20 cellular contexts compared by ENCODE assay signal in the genomic region with DNA sequence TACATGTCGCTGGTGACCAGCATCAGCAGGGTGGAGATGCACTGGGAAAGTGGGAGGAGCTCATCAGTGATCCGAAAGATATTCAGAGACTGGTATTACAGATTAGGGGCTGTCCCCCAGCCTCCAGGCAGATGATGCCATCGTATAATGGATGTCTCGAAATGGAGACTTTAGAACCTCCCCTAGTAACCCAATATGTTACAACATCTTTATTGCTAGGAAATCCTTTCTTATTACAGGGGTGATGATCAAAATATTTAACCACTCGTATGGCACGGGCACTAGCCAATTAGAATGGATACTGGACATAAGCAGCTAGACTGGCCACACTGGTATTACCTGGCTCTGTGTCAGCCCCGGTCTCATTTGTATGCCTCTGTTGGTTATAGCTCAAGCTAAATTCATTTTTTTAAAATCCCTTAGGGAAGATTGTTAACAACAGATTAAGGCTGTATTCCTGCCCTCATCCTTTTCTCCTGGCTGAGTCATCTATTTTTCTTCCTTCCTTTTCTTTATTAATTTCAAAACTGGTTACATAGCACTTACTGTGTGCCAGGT. TPM values are rescaled to one million over a fixed set of nuclear protein-coding genes. Genes with fewer than 3 reads are reported as not detected.
DNase-seq lines count a peak whose midpoint lies in the region; ATAC-seq, FAIRE-seq and TF ChIP-seq lines count a peak whose summit lies in the region.
"Had no signal": no experiment of that assay in that cellular context is flagged by ENCODE, and none has a peak within 500 bp of the region (broad histone marks: within the 10 kb centered on the region; RNA-seq: fewer than 3 reads in every experiment).

No MANE protein-coding gene starts in this region.

- FAIRE-seq in keratinocyte (lab: Jason Lieb, UNC), result peak; percentile 69

- no peak for ATAC-seq in SK-N-SH treated with all-trans-retinoic acid at 6 μM for 48 hours
- ATAC-seq in GM19463 (IDR thresholded peaks at IDR 0.05; ENCODE audit: unreplicated experiment), result no peak
- no peak for ATAC-seq in GM19397 (IDR thresholded peaks at IDR 0.05; ENCODE audit: unreplicated experiment)
- ATAC-seq: CD8-positive, alpha-beta T cell had no signal

- no peaks in the 10 kb centered on the region for H3K36me3 ChIP-seq in SK-N-SH (replicated peaks in 1 of 2; ENCODE audit: control insufficient read depth in 1 of 2, insufficient read depth in 2 of 2, low read length in 1 of 2)
- H3K36me3 ChIP-seq in keratinocyte (ENCODE audit: control insufficient read depth in 2 of 2, extremely low read depth in 1 of 2, insufficient read depth in 2 of 2, low read length in 2 of 2), result peaks cover 6 to 12% of the 10 kb centered on the region in 2 experiments
- peaks cover 4% of the 10 kb centered on the region for H3K36me3 ChIP-seq in mesendoderm (ENCODE audit: control insufficient read depth, insufficient read depth, low read length)
- no peaks in the 10 kb centered on the region for H3K36me3 ChIP-seq in SJCRH30
- H3K36me3 ChIP-seq: BE2C had no signal

- no peak overlapping the region for H4K8ac ChIP-seq in mesendoderm (ENCODE audit: low read depth, low read length)

- no peaks in the 10 kb centered on the region for H3K9me3 ChIP-seq in SK-N-SH
- H3K9me3 ChIP-seq in keratinocyte (ENCODE audit: control insufficient read depth, low read depth, low read length), result no peaks in the 10 kb centered on the region
- no peaks in the 10 kb centered on the region for H3K9me3 ChIP-seq in SJCRH30 (replicated peaks)
- H3K9me3 ChIP-seq: BE2C had no signal

- no peak overlapping the region for H3K56ac ChIP-seq in mesendoderm (ENCODE audit: low read length)

- no peak overlapping the region for H2AK5ac ChIP-seq in mesendoderm (ENCODE audit: low read length)

- H3K9me1 ChIP-seq in keratinocyte (ENCODE audit: control insufficient read depth, extremely low read depth, insufficient read depth, low read length), result no peaks in the 10 kb centered on the region

- no peak overlapping the region for H3K23ac ChIP-seq in mesendoderm (ENCODE audit: low read length)

- TF ChIP-seq CTCF in SK-N-SH (IDR thresholded peaks at IDR 0.05) (no peak), keratinocyte (optimal IDR thresholded peaks at IDR 0.05 in 1 of 3, IDR thresholded peaks at IDR 0.05 in 1 of 3, conservative IDR thresholded peaks at IDR 0.05 in 1 of 3; ENCODE audit: extremely low read depth in 1 of 3, insufficient read depth in 2 of 3, low read length in 3 of 3) (no peak)

- WGBS in SK-N-SH (ENCODE audit: low lambda C conversion rate), result 30% methylated on average over 7 of the region's 7 CpGs
- WGBS in mesendoderm (ENCODE audit: extremely low coverage, insufficient coverage, low lambda C conversion rate), result no CpG with 5 or more reads among the region's 7 CpGs

- no peak overlapping the region for H4K5ac ChIP-seq in mesendoderm (ENCODE audit: low read length)

- no peak overlapping the region for H3K4me2 ChIP-seq in SK-N-SH
- peak overlapping the region; percentile 29 for H3K4me2 ChIP-seq in keratinocyte (ENCODE audit: control insufficient read depth, extremely low read depth, insufficient read depth, low read depth, low read length)
- H3K4me2 ChIP-seq in mesendoderm (ENCODE audit: low read length), result no peak overlapping the region

- H4K20me1 ChIP-seq in SK-N-SH (ENCODE audit: insufficient read depth) (no peaks in the 10 kb centered on the region), keratinocyte (ENCODE audit: control insufficient read depth, extremely low read depth, insufficient read depth, low read length) (no peaks in the 10 kb centered on the region)

- H3K4me1 ChIP-seq in SK-N-SH (ENCODE audit: control insufficient read depth in 1 of 2, insufficient read depth in 2 of 2, low read depth in 1 of 2, low read length in 1 of 2) (no peaks in the 10 kb centered on the region), keratinocyte (ENCODE audit: control insufficient read depth, extremely low read depth, insufficient read depth, low read length) (peaks cover 23% of the 10 kb centered on the region), mesendoderm (ENCODE audit: control insufficient read depth, low read depth, low read length) (no peaks in the 10 kb centered on the region), SJCRH30 (no peaks in the 10 kb centered on the region)

- H2BK120ac ChIP-seq in mesendoderm (ENCODE audit: low read depth, low read length), result no peak overlapping the region

- no peak overlapping the region for H2BK15ac ChIP-seq in mesendoderm (replicated peaks; ENCODE audit: low read depth)

- peaks cover 6% of the 10 kb centered on the region; the same call in 1 of the 2 replicates for H3K27me3 ChIP-seq in SK-N-SH (ENCODE audit: insufficient read depth)
- no peaks in the 10 kb centered on the region for H3K27me3 ChIP-seq in keratinocyte (ENCODE audit: control insufficient read depth, extremely low read depth, insufficient read depth, low read length)
- no peaks in the 10 kb centered on the region for H3K27me3 ChIP-seq in mesendoderm (ENCODE audit: insufficient read depth, low read length, poor library complexity)
- peaks cover 21% of the 10 kb centered on the region for H3K27me3 ChIP-seq in SJCRH30

- no peak overlapping the region for H3K18ac ChIP-seq in mesendoderm (ENCODE audit: low read length)

- POLR2A ChIA-PET in SK-N-SH (lab: Yijun Ruan, JAX), result no interaction called here

- no peak overlapping the region for H3K4ac ChIP-seq in mesendoderm (ENCODE audit: low read depth, low read length)

- no peaks in the 10 kb centered on the region for H3K9me2 ChIP-seq in SK-N-SH

- H3K9ac ChIP-seq in SK-N-SH, result no peak overlapping the region
- no peak overlapping the region for H3K9ac ChIP-seq in keratinocyte (ENCODE audit: control insufficient read depth, extremely low read depth, insufficient read depth, low read length)
- no peak overlapping the region for H3K9ac ChIP-seq in mesendoderm (ENCODE audit: low read length)

- no peaks in the 10 kb centered on the region for H3K79me1 ChIP-seq in mesendoderm (ENCODE audit: low read length)

- H2AFZ ChIP-seq in SK-N-SH (ENCODE audit: low read depth), result peak overlapping the region; percentile 20; the same call in 1 of the 2 replicates
- H2AFZ ChIP-seq in keratinocyte (ENCODE audit: control insufficient read depth, low read length), result peak overlapping the region; percentile 37

- H3K4me3 ChIP-seq in SK-N-SH (ENCODE audit: low read depth in 2 of 2, low read length in 1 of 2), result no peak overlapping the region
- H3K4me3 ChIP-seq in keratinocyte (ENCODE audit: control insufficient read depth in 2 of 3, extremely low read depth in 1 of 3, insufficient read depth in 2 of 3, low read depth in 1 of 3, low read length in 3 of 3), result no peak overlapping the region
- no peak overlapping the region for H3K4me3 ChIP-seq in mesendoderm (ENCODE audit: low read length)
- H3K4me3 ChIP-seq in SJCRH30, result no peak overlapping the region

- no peak overlapping the region for H3K27ac ChIP-seq in SK-N-SH (ENCODE audit: low read depth in 2 of 2, low read length in 1 of 2)
- H3K27ac ChIP-seq in caudate nucleus (ENCODE audit: low read depth, low read length), result peak overlapping the region; percentile 11
- H3K27ac ChIP-seq in keratinocyte (ENCODE audit: control insufficient read depth, insufficient read depth, low read length), result peak overlapping the region; percentile 55
- H3K27ac ChIP-seq in mesendoderm (ENCODE audit: low read depth, low read length), result no peak overlapping the region
- H3K27ac ChIP-seq in SJCRH30, result no peak overlapping the region
- H3K27ac ChIP-seq: RWPE1 had no signal

- no peaks in the 10 kb centered on the region for H3F3A ChIP-seq in SK-N-SH (replicated peaks; ENCODE audit: insufficient read depth)

- no peak for TF ChIP-seq EP300 in SK-N-SH (IDR thresholded peaks at IDR 0.05; ENCODE audit: borderline replicate concordance in 1 of 2, low read depth in 1 of 2, low read length in 1 of 2)

- H2BK5ac ChIP-seq in mesendoderm (ENCODE audit: low read length), result no peak overlapping the region

- DNase-seq in SK-N-SH (no peak), caudate nucleus (lab: John Stamatoyannopoulos, UW) (no peak), keratinocyte (ENCODE audit: low read depth, low spot score) (no peak), mesendoderm (no peak), SJCRH30 (no peak)
- DNase-seq: 8988T; BE2C; CD8-positive, alpha-beta T cell; HCEC 1CT; NCI-H1048; NCI-H1436 treated with DMSO at 0.1 percent for 48 hours; NCI-H2029 treated with DMSO at 0.1 percent for 48 hours; NCI-H2171 treated with DMSO at 0.1 percent for 48 hours; NCI-H446 treated with DMSO at 0.1 percent for 48 hours; NK-92 treated with Interleukin-12 subunit alpha and Interleukin-12 subunit beta, amount 100 ng/mL, for 24 hours had no signal

- CTCF ChIA-PET in SK-N-SH (lab: Yijun Ruan, JAX), result interaction anchor here (0.5 to 2.7 kb wide), 5 partner anchors 9 to 277 kb away, joined by 3 to 26 read pairs (median 4); no protein-coding TSS in a partner anchor

- TF ChIP-seq RAD21 in SK-N-SH (IDR thresholded peaks at IDR 0.05; ENCODE audit: low read length), result no peak

- no peaks in the 10 kb centered on the region for H3K79me2 ChIP-seq in SK-N-SH (ENCODE audit: insufficient read depth)
- H3K79me2 ChIP-seq in keratinocyte (ENCODE audit: control insufficient read depth, insufficient read depth, low read length), result no peaks in the 10 kb centered on the region
- no peaks in the 10 kb centered on the region for H3K79me2 ChIP-seq in mesendoderm (ENCODE audit: control insufficient read depth, insufficient read depth, low read length)

- dilution Hi-C loops in keratinocyte (cut with MboI; ENCODE audit: extremely low pct_ligation_motif_present, low sequenced_read_pairs), result no loop called here

RNA-seq across cellular contexts. Expression of a gene that starts 10.8 kb away (rescaled TPM):
- polyA plus RNA-seq in SK-N-SH (2012; rRNA removed) (not detected in 2 replicates), keratinocyte (not detected in 3 replicates)
- polyA plus RNA-seq in SK-N-SH (2012; cell fraction: cytosol; rRNA removed), result not detected in 2 replicates
- polyA plus RNA-seq in SK-N-SH (2012; cell fraction: nucleus; rRNA removed), result not detected in 2 replicates
- polyA plus RNA-seq in keratinocyte (2011; ENCODE audit: low read depth), result not detected
- not detected in 2 replicates for polyA plus RNA-seq in keratinocyte (2011; cell fraction: cytosol; rRNA removed)
- not detected in 2 replicates for polyA plus RNA-seq in keratinocyte (2011; cell fraction: nucleus; rRNA removed)
- not detected in 2 replicates for polyA plus RNA-seq in keratinocyte (2012; ENCODE audit: low replicate concordance)
- polyA minus RNA-seq in keratinocyte, result not detected in 3 replicates
- not detected for polyA minus RNA-seq in keratinocyte (2011; cell fraction: cytosol; rRNA and poly(A)+ RNA removed)
- polyA minus RNA-seq in keratinocyte (2011; cell fraction: nucleus; rRNA and poly(A)+ RNA removed), result not detected in 2 replicates
- polyA plus RNA-seq in mesendoderm (2013, experiment 1 of 2), result 0.04 TPM
- 0.07 TPM for polyA plus RNA-seq in mesendoderm (2013, experiment 2 of 2)
- not detected in 2 replicates for total RNA-seq in SJCRH30 (2014; rRNA removed; shearing (Covaris generic))
- total RNA-seq: CD8-positive, alpha-beta T cell; M059J had no signal

RNA-seq across cellular contexts. Expression of a gene that starts 25.0 kb away (rescaled TPM):
- polyA plus RNA-seq in SK-N-SH (2012; rRNA removed), result not detected in 2 replicates
- polyA plus RNA-seq in SK-N-SH (2012; cell fraction: cytosol; rRNA removed), result not detected in 2 replicates
- polyA plus RNA-seq in SK-N-SH (2012; cell fraction: nucleus; rRNA removed), result not detected in 2 replicates
- not detected in 3 replicates for polyA plus RNA-seq in keratinocyte
- not detected for polyA plus RNA-seq in keratinocyte (2011; ENCODE audit: low read depth)
- not detected in 2 replicates for polyA plus RNA-seq in keratinocyte (2011; cell fraction: cytosol; rRNA removed)
- not detected in 2 replicates for polyA plus RNA-seq in keratinocyte (2011; cell fraction: nucleus; rRNA removed)
- not detected in 2 replicates for polyA plus RNA-seq in keratinocyte (2012; ENCODE audit: low replicate concordance)
- polyA minus RNA-seq in keratinocyte, result not detected in 3 replicates
- not detected for polyA minus RNA-seq in keratinocyte (2011; cell fraction: cytosol; rRNA and poly(A)+ RNA removed)
- not detected in 2 replicates for polyA minus RNA-seq in keratinocyte (2011; cell fraction: nucleus; rRNA and poly(A)+ RNA removed)
- polyA plus RNA-seq in mesendoderm (2013, experiment 1 of 2), result 0.04 TPM
- 0.06 TPM for polyA plus RNA-seq in mesendoderm (2013, experiment 2 of 2)
- total RNA-seq in SJCRH30 (2014; rRNA removed; shearing (Covaris generic)), result not detected in 2 replicates
- total RNA-seq: CD8-positive, alpha-beta T cell; M059J had no signal

RNA-seq across cellular contexts. Expression of a gene that starts 34.5 kb away (rescaled TPM):
- 55.2 and 73.3 TPM in 2 replicates for polyA plus RNA-seq in SK-N-SH (2012; rRNA removed)
- polyA plus RNA-seq in SK-N-SH (2012; cell fraction: cytosol; rRNA removed), result 58.8 and 59.3 TPM in 2 replicates
- polyA plus RNA-seq in SK-N-SH (2012; cell fraction: nucleus; rRNA removed), result 28.4 and 47.1 TPM in 2 replicates
- polyA plus RNA-seq in keratinocyte, result 73.7 to 117 TPM (median 101 TPM) in 3 replicates
- 70.3 TPM for polyA plus RNA-seq in keratinocyte (2011; ENCODE audit: low read depth)
- 80.2 and 98.9 TPM in 2 replicates for polyA plus RNA-seq in keratinocyte (2011; cell fraction: cytosol; rRNA removed)
- 73.9 and 75.5 TPM in 2 replicates for polyA plus RNA-seq in keratinocyte (2011; cell fraction: nucleus; rRNA removed)
- polyA plus RNA-seq in keratinocyte (2012; ENCODE audit: low replicate concordance), result 64.6 and 81.2 TPM in 2 replicates
- 41.1 to 143 TPM (median 85.1 TPM) in 3 replicates for polyA minus RNA-seq in keratinocyte
- 33.8 TPM for polyA minus RNA-seq in keratinocyte (2011; cell fraction: cytosol; rRNA and poly(A)+ RNA removed)
- polyA minus RNA-seq in keratinocyte (2011; cell fraction: nucleus; rRNA and poly(A)+ RNA removed), result 18.7 and 35.0 TPM in 2 replicates
- polyA plus RNA-seq in mesendoderm (2013, experiment 1 of 2), result 37.0 TPM
- 35.2 TPM for polyA plus RNA-seq in mesendoderm (2013, experiment 2 of 2)
- total RNA-seq in SJCRH30 (2014; rRNA removed; shearing (Covaris generic)), result 43.6 and 46.0 TPM in 2 replicates

RNA-seq across cellular contexts. Expression of a gene that starts 34.9 kb away (rescaled TPM):
- polyA plus RNA-seq in SK-N-SH (2012; rRNA removed) (159 and 195 TPM in 2 replicates), keratinocyte (92.0 to 104 TPM (median 96.7 TPM) in 3 replicates)
- 67.5 and 71.7 TPM in 2 replicates for polyA plus RNA-seq in SK-N-SH (2012; cell fraction: cytosol; rRNA removed)
- polyA plus RNA-seq in SK-N-SH (2012; cell fraction: nucleus; rRNA removed), result 543 and 819 TPM in 2 replicates
- polyA plus RNA-seq in keratinocyte (2011; ENCODE audit: low read depth), result 38.9 TPM
- polyA plus RNA-seq in keratinocyte (2011; cell fraction: cytosol; rRNA removed), result 43.4 and 46.3 TPM in 2 replicates
- 345 and 378 TPM in 2 replicates for polyA plus RNA-seq in keratinocyte (2011; cell fraction: nucleus; rRNA removed)
- polyA plus RNA-seq in keratinocyte (2012; ENCODE audit: low replicate concordance), result 56.1 and 89.9 TPM in 2 replicates
- polyA minus RNA-seq in keratinocyte, result 69.6 to 117 TPM (median 76.3 TPM) in 3 replicates
- polyA minus RNA-seq in keratinocyte (2011; cell fraction: cytosol; rRNA and poly(A)+ RNA removed), result 29.4 TPM
- polyA minus RNA-seq in keratinocyte (2011; cell fraction: nucleus; rRNA and poly(A)+ RNA removed), result 78.8 and 118 TPM in 2 replicates
- 212 TPM for polyA plus RNA-seq in mesendoderm (2013, experiment 1 of 2)
- 206 TPM for polyA plus RNA-seq in mesendoderm (2013, experiment 2 of 2)
- 143 and 164 TPM in 2 replicates for total RNA-seq in SJCRH30 (2014; rRNA removed; shearing (Covaris generic))

RNA-seq across cellular contexts. Expression of a gene that starts 53.6 kb away (rescaled TPM):
- polyA plus RNA-seq in SK-N-SH (2012; rRNA removed), result 0.96 and 1.4 TPM in 2 replicates
- polyA plus RNA-seq in SK-N-SH (2012; cell fraction: cytosol; rRNA removed), result 0.75 and 1.4 TPM in 2 replicates
- polyA plus RNA-seq in SK-N-SH (2012; cell fraction: nucleus; rRNA removed), result 1.1 and 1.2 TPM in 2 replicates
- 28.4 to 32.8 TPM (median 29.1 TPM) in 3 replicates for polyA plus RNA-seq in keratinocyte
- polyA plus RNA-seq in keratinocyte (2011; ENCODE audit: low read depth), result 5.9 TPM
- polyA plus RNA-seq in keratinocyte (2011; cell fraction: cytosol; rRNA removed), result 15.2 and 18.2 TPM in 2 replicates
- 39.0 and 59.9 TPM in 2 replicates for polyA plus RNA-seq in keratinocyte (2011; cell fraction: nucleus; rRNA removed)
- 17.7 and 37.9 TPM in 2 replicates for polyA plus RNA-seq in keratinocyte (2012; ENCODE audit: low replicate concordance)
- 49.8 to 132 TPM (median 73.3 TPM) in 3 replicates for polyA minus RNA-seq in keratinocyte
- polyA minus RNA-seq in keratinocyte (2011; cell fraction: cytosol; rRNA and poly(A)+ RNA removed), result 24.4 TPM
- 45.4 and 70.3 TPM in 2 replicates for polyA minus RNA-seq in keratinocyte (2011; cell fraction: nucleus; rRNA and poly(A)+ RNA removed)
- polyA plus RNA-seq in mesendoderm (2013, experiment 1 of 2), result 73.0 TPM
- 73.7 TPM for polyA plus RNA-seq in mesendoderm (2013, experiment 2 of 2)
- 0.04 TPM in 1 of 2 replicates, not detected in the other for total RNA-seq in SJCRH30 (2014; rRNA removed; shearing (Covaris generic))

Comparison
In these comparisons a context has a peak if more than half of its experiments do, and no peak if none do; other contexts are left out.
1. H3K27ac ChIP-seq: peak in caudate nucleus (single experiment) and keratinocyte (single experiment); none in SK-N-SH (0 of 2), mesendoderm (single experiment) and SJCRH30 (single experiment).